Comparison of ENCODE assay signal across 8 cellular contexts in genomic region chr21:30839304-30839703, GRCh38. TPM values are rescaled to one million over a fixed set of nuclear protein-coding genes. Genes with fewer than 3 reads are reported as not detected.
DNase-seq lines count a peak whose midpoint lies in the region; ATAC-seq and TF ChIP-seq lines count a peak whose summit lies in the region.

No MANE protein-coding gene starts in this region.

- WGBS in sigmoid colon, 2 donors, result 20 to 34% methylated on average over 5 of the region's 5 CpGs

- no peak for TF ChIP-seq POLR2A in sigmoid colon (IDR thresholded peaks at IDR 0.05)

- H3K27me3 ChIP-seq in kidney epithelial cell (ENCODE audit: control insufficient read depth, insufficient read depth, low read length), result no peaks in the 10 kb centered on the region
- H3K27me3 ChIP-seq in sigmoid colon, result no peaks in the 10 kb centered on the region

- no TSS peak for BruUV-seq in Calu3 (replicated peaks; lab: Mats Ljungman, UMichigan)

- CTCF ChIA-PET in activated CD4-positive, alpha-beta memory T cell treated with anti-CD3 and anti-CD28 coated beads for 36 hours (lab: Charles Lee), result interaction anchor here (0.6 to 1.8 kb wide), 9 partner anchors 10 to 1144 kb away, joined by 3 to 12 read pairs (median 4); partner anchors contain the start of gene KRTAP7-1
- CTCF ChIA-PET in Calu3 (lab: Charles Lee), result no interaction called here

- DNase-seq in Daoy (ENCODE audit: low read depth) (peak; percentile 69), LoVo (ENCODE audit: low spot score) (peak; percentile 29), kidney epithelial cell (ENCODE audit: low read depth) (no peak), NCI-H1092 (lab: John Stamatoyannopoulos, UW) (no peak), sigmoid colon (no peak), Calu3 (no peak)
- DNase-seq in activated CD4-positive, alpha-beta memory T cell treated with anti-CD3 and anti-CD28 coated beads for 36 hours, result peak; percentile 51

- H3K27ac Mint-ChIP-seq in activated CD4-positive, alpha-beta memory T cell treated with anti-CD3 and anti-CD28 coated beads for 36 hours, result no peak overlapping the region
- no peak overlapping the region for H3K27ac Mint-ChIP-seq in Calu3 (ENCODE audit: unreplicated experiment)

- intact Hi-C loops in activated CD4-positive, alpha-beta memory T cell treated with anti-CD3 and anti-CD28 coated beads for 36 hours (cut with micrococcal nuclease), result loop anchor here (2.0 to 10.0 kb wide), 2 partner anchors 247 to 765 kb away; no protein-coding TSS in a partner anchor
- intact Hi-C loops in sigmoid colon (cut with DNase I), result no loop called here
- intact Hi-C loops in Calu3 (cut with micrococcal nuclease; ENCODE audit: unreplicated experiment), result no loop called here

- no peak overlapping the region for H3K27ac ChIP-seq in sigmoid colon

- H3K4me1 ChIP-seq in sigmoid colon, result no peaks in the 10 kb centered on the region

- H3K9me3 Mint-ChIP-seq in activated CD4-positive, alpha-beta memory T cell treated with anti-CD3 and anti-CD28 coated beads for 36 hours, result no peaks in the 10 kb centered on the region
- H3K9me3 Mint-ChIP-seq in Calu3 (ENCODE audit: low read depth, unreplicated experiment), result peaks cover 6% of the 10 kb centered on the region

- no peak for ATAC-seq in HG03280 (IDR thresholded peaks at IDR 0.05; ENCODE audit: unreplicated experiment)

- TF ChIP-seq CTCF in kidney epithelial cell (IDR thresholded peaks at IDR 0.05; ENCODE audit: insufficient read depth, low read length, poor library complexity, severe bottlenecking) (peak; percentile 67), sigmoid colon (IDR thresholded peaks at IDR 0.05) (no peak), Calu3 (IDR thresholded peaks at IDR 0.05; ENCODE audit: unreplicated experiment) (no peak)

- H3K36me3 ChIP-seq in kidney epithelial cell (ENCODE audit: control insufficient read depth, insufficient read depth, low read length), result no peaks in the 10 kb centered on the region
- H3K36me3 ChIP-seq in sigmoid colon, result no peaks in the 10 kb centered on the region

- peaks cover 10% of the 10 kb centered on the region for H3K27me3 Mint-ChIP-seq in activated CD4-positive, alpha-beta memory T cell treated with anti-CD3 and anti-CD28 coated beads for 36 hours
- no peaks in the 10 kb centered on the region for H3K27me3 Mint-ChIP-seq in Calu3 (ENCODE audit: unreplicated experiment)

- no peak overlapping the region for H3K4me3 Mint-ChIP-seq in activated CD4-positive, alpha-beta memory T cell treated with anti-CD3 and anti-CD28 coated beads for 36 hours
- H3K4me3 Mint-ChIP-seq in Calu3 (ENCODE audit: low read depth, unreplicated experiment), result no peak overlapping the region

- H3K36me3 Mint-ChIP-seq in activated CD4-positive, alpha-beta memory T cell treated with anti-CD3 and anti-CD28 coated beads for 36 hours, result no peaks in the 10 kb centered on the region
- no peaks in the 10 kb centered on the region for H3K36me3 Mint-ChIP-seq in Calu3 (ENCODE audit: insufficient read depth, unreplicated experiment)

- no peak for TF ChIP-seq EP300 in sigmoid colon (IDR thresholded peaks at IDR 0.05)

- H3K4me3 ChIP-seq in kidney epithelial cell (ENCODE audit: low read depth, low read length) (no peak overlapping the region), sigmoid colon (no peak overlapping the region)

- H3K4me1 Mint-ChIP-seq in activated CD4-positive, alpha-beta memory T cell treated with anti-CD3 and anti-CD28 coated beads for 36 hours (ENCODE audit: low read depth), result no peaks in the 10 kb centered on the region
- H3K4me1 Mint-ChIP-seq in Calu3 (ENCODE audit: low read depth, unreplicated experiment), result no peaks in the 10 kb centered on the region

- H3K9me3 ChIP-seq in sigmoid colon, result no peaks in the 10 kb centered on the region

- POLR2A ChIA-PET in activated CD4-positive, alpha-beta memory T cell treated with anti-CD3 and anti-CD28 coated beads for 36 hours (lab: Charles Lee), result no interaction called here

RNA-seq across cellular contexts. Expression of gene KRTAP7-1, which starts 9.7 kb away (rescaled TPM):
- not detected in 2 replicates for total RNA-seq in Daoy (2014; rRNA removed; shearing (Covaris generic))
- total RNA-seq in activated CD4-positive, alpha-beta memory T cell treated with anti-CD3 and anti-CD28 coated beads for 36 hours, result not detected
- total RNA-seq in kidney epithelial cell (not detected in 2 replicates), sigmoid colon (not detected), Calu3 (2022) (not detected in 2 replicates)
- not detected for polyA plus RNA-seq in sigmoid colon

RNA-seq across cellular contexts. Expression of gene KRTAP8-1, which starts 26.2 kb away (rescaled TPM):
- total RNA-seq in Daoy (2014; rRNA removed; shearing (Covaris generic)), result not detected in 2 replicates
- total RNA-seq in activated CD4-positive, alpha-beta memory T cell treated with anti-CD3 and anti-CD28 coated beads for 36 hours, result not detected
- not detected in 2 replicates for total RNA-seq in kidney epithelial cell
- not detected for total RNA-seq in sigmoid colon
- polyA plus RNA-seq in sigmoid colon, result not detected
- not detected in 2 replicates for total RNA-seq in Calu3 (2022)

RNA-seq across cellular contexts. Expression of gene KRTAP11-1, which starts 42.1 kb away (rescaled TPM):
- not detected in 2 replicates for total RNA-seq in Daoy (2014; rRNA removed; shearing (Covaris generic))
- not detected for total RNA-seq in activated CD4-positive, alpha-beta memory T cell treated with anti-CD3 and anti-CD28 coated beads for 36 hours
- total RNA-seq in kidney epithelial cell, result not detected in 2 replicates
- not detected for total RNA-seq in sigmoid colon
- polyA plus RNA-seq in sigmoid colon, result not detected
- not detected in 2 replicates for total RNA-seq in Calu3 (2022)

Comparison
In these comparisons a context has a peak if more than half of its experiments do, and no peak if none do; other contexts are left out.
1. DNase-seq: peak in Daoy (single experiment), LoVo (single experiment) and activated CD4-positive, alpha-beta memory T cell treated with anti-CD3 and anti-CD28 coated beads for 36 hours (single experiment); none in kidney epithelial cell (single experiment), NCI-H1092 (single experiment), sigmoid colon (single experiment) and Calu3 (single experiment).